28 cellular contexts compared by ENCODE assay signal in genomic region chr17:59178266-59178665, GRCh38.
"Had no signal": no experiment of that assay in that cellular context is flagged by ENCODE, and none has a peak within 500 bp of the region (broad histone marks: within the 10 kb centered on the region; RNA-seq: fewer than 3 reads in every experiment).

No MANE protein-coding gene starts in this region.

- H3K4me3 ChIP-seq: adrenal gland, body of pancreas, cardiac muscle cell, coronary artery, dorsolateral prefrontal cortex, right atrium auricular region, testis, transverse colon had no signal

- H3K4me1 ChIP-seq: adrenal gland, body of pancreas, right atrium auricular region, testis, transverse colon had no signal

- H3K36me3 ChIP-seq: adrenal gland, cardiac muscle cell, right atrium auricular region, transverse colon had no signal

- H3K9me3 ChIP-seq: adrenal gland, body of pancreas, right atrium auricular region, testis, transverse colon had no signal

- H3K4me1 Mint-ChIP-seq: mesothelial cell of epicardium had no signal

- DNase-seq: activated CD4-positive, alpha-beta memory T cell treated with anti-CD3 and anti-CD28 coated beads for 36 hours; activated CD4-positive, alpha-beta T cell treated with anti-CD3 and anti-CD28 coated beads for 48 hours; activated naive CD4-positive, alpha-beta T cell; activated T-cell treated with anti-CD3 and anti-CD28 coated beads, Interleukin-2, amount 50 U/mL, for 48 hours; adrenal gland; aorta; body of pancreas; dorsolateral prefrontal cortex; effector memory CD4-positive, alpha-beta T cell; glutamatergic neuron; left ventricle myocardium superior; naive B cell; occipital lobe; stimulated activated CD4-positive, alpha-beta T cell treated with anti-CD3 and anti-CD28 coated beads, Interleukin-2, amount 100 ng/mL, for 48 hours; stimulated activated naive CD8-positive, alpha-beta T cell treated with anti-CD3 and anti-CD28 coated beads, Interleukin-15, Interleukin-2, amounts not matched to agents 100 U/mL and 50 U/mL, for 24 hours; T-helper 17 cell; T1000; testis; transverse colon; WERI-Rb-1 had no signal

- H3K27me3 ChIP-seq: adrenal gland, body of pancreas, cardiac muscle cell, dorsolateral prefrontal cortex, right atrium auricular region, testis, transverse colon had no signal

- H3K9me3 Mint-ChIP-seq: activated CD4-positive, alpha-beta memory T cell treated with anti-CD3 and anti-CD28 coated beads for 36 hours; activated naive CD4-positive, alpha-beta T cell treated with anti-CD3 and anti-CD28 coated beads, Interleukin-2, amount 50 U/mL, for 72 hours had no signal

- FAIRE-seq: frontal cortex, islet of Langerhans had no signal

- H3K27ac ChIP-seq: adrenal gland, body of pancreas, cardiac muscle cell, coronary artery, dorsolateral prefrontal cortex, right atrium auricular region, testis, transverse colon, WERI-Rb-1 had no signal

- H3K4me3 Mint-ChIP-seq: activated CD4-positive, alpha-beta memory T cell treated with anti-CD3 and anti-CD28 coated beads for 36 hours; mesothelial cell of epicardium; naive B cell; T-helper 17 cell had no signal

- H3K27me3 Mint-ChIP-seq: activated CD4-positive, alpha-beta memory T cell treated with anti-CD3 and anti-CD28 coated beads for 36 hours; naive B cell; T-helper 17 cell had no signal

- H3K27ac Mint-ChIP-seq: activated CD4-positive, alpha-beta memory T cell treated with anti-CD3 and anti-CD28 coated beads for 36 hours; activated naive CD4-positive, alpha-beta T cell treated with anti-CD3 and anti-CD28 coated beads, Interleukin-2, amount 50 U/mL, for 72 hours; mesothelial cell of epicardium; T-helper 17 cell had no signal

- H3K36me3 Mint-ChIP-seq: naive B cell had no signal

- ATAC-seq: activated CD4-positive, CD25-positive, alpha-beta regulatory T cell treated with anti-CD3 and anti-CD28 coated beads, Interleukin-2, amount 50 U/mL, for 24 hours; activated naive CD4-positive, alpha-beta T cell treated with anti-CD3 and anti-CD28 coated beads, Interleukin-2, amount 50 U/mL, for 72 hours; body of pancreas; left ventricle myocardium superior; stimulated activated naive CD8-positive, alpha-beta T cell treated with anti-CD3 and anti-CD28 coated beads, Interleukin-15, Interleukin-2, amounts not matched to agents 100 U/mL and 50 U/mL, for 24 hours; T-helper 17 cell had no signal
